In the genomic region with DNA sequence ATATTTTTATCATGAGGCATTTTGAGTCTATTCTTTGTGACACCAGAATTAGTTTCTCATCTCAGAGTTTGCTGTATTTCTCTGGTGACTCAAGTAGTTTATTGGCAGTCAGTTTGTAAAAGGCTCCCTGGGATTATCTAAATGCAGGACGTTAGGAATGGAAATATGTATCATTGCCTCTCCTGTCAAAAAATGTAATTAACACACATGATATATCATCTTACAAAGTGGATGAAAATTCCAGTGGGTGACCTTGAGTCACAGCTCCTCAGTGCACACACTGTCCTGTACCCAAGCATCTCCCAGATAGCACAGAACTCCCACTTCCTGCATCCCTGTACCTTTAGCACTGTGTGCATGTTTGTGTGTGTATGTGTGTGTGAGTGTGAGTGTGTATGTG, we compare ENCODE assay signal across 19 cellular contexts.
DNase-seq lines count a peak whose midpoint lies in the region; ATAC-seq and TF ChIP-seq lines count a peak whose summit lies in the region.
"Had no signal": no experiment of that assay in that cellular context is flagged by ENCODE, and none has a peak within 500 bp of the region (broad histone marks: within the 10 kb centered on the region; RNA-seq: fewer than 3 reads in every experiment).

No MANE protein-coding gene starts in this region.

- no peaks in the 10 kb centered on the region for H3K9me3 ChIP-seq in RWPE2 (ENCODE audit: severe bottlenecking)
- H3K9me3 ChIP-seq in muscle layer of duodenum (ENCODE audit: control insufficient read depth in 1 of 2, low read length in 2 of 2): no peaks in the 10 kb centered on the region
- H3K9me3 ChIP-seq in vagina: no peaks in the 10 kb centered on the region
- H3K9me3 ChIP-seq: transverse colon had no signal

- H3K36me3 ChIP-seq in RWPE2 (ENCODE audit: low read depth): no peaks in the 10 kb centered on the region
- H3K36me3 ChIP-seq in muscle layer of duodenum (ENCODE audit: control insufficient read depth in 1 of 2, insufficient read depth in 2 of 2, low read length in 2 of 2): no peaks in the 10 kb centered on the region
- no peaks in the 10 kb centered on the region for H3K36me3 ChIP-seq in vagina
- H3K36me3 ChIP-seq: transverse colon had no signal

- no peak for TF ChIP-seq POLR2A in vagina (IDR thresholded peaks at IDR 0.05)

- H3K9me3 Mint-ChIP-seq in activated naive CD8-positive, alpha-beta T cell treated with anti-CD3 and anti-CD28 coated beads, Interleukin-2, amount 50 U/mL, for 24 hours: no peaks in the 10 kb centered on the region
- H3K9me3 Mint-ChIP-seq: activated naive CD4-positive, alpha-beta T cell treated with anti-CD3 and anti-CD28 coated beads, Interleukin-2, amount 10 ng/mL, durations not matched to agents 7 days and 5 days had no signal

- H3K36me3 Mint-ChIP-seq in activated naive CD8-positive, alpha-beta T cell treated with anti-CD3 and anti-CD28 coated beads, Interleukin-2, amount 50 U/mL, for 24 hours (ENCODE audit: low read depth): no peaks in the 10 kb centered on the region
- H3K36me3 Mint-ChIP-seq: activated naive CD4-positive, alpha-beta T cell treated with anti-CD3 and anti-CD28 coated beads, Interleukin-2, amount 10 ng/mL, durations not matched to agents 7 days and 5 days had no signal

- H3K27me3 ChIP-seq in RWPE2 (ENCODE audit: insufficient read depth, poor library complexity, severe bottlenecking) (no peaks in the 10 kb centered on the region), muscle layer of duodenum (ENCODE audit: low read depth, low read length) (no peaks in the 10 kb centered on the region), vagina (no peaks in the 10 kb centered on the region)
- H3K27me3 ChIP-seq: transverse colon had no signal

- no peaks in the 10 kb centered on the region for H3K4me1 Mint-ChIP-seq in activated naive CD8-positive, alpha-beta T cell treated with anti-CD3 and anti-CD28 coated beads, Interleukin-2, amount 50 U/mL, for 24 hours
- H3K4me1 Mint-ChIP-seq: activated naive CD4-positive, alpha-beta T cell treated with anti-CD3 and anti-CD28 coated beads, Interleukin-2, amount 10 ng/mL, durations not matched to agents 7 days and 5 days had no signal

- intact Hi-C loops in vagina (cut with DNase I): no loop called here

- DNase-seq in RWPE2 (ENCODE audit: low spot score): no peak
- peak; percentile 46 for DNase-seq in fibroblast of pulmonary artery (ENCODE audit: low read depth)
- DNase-seq in vagina (ENCODE audit: extremely low spot score in 2 of 2): no peak
- no peak for DNase-seq in NCI-H1694 treated with DMSO at 0.1 percent for 48 hours (lab: John Stamatoyannopoulos, UW)
- no peak for DNase-seq in activated naive CD8-positive, alpha-beta T cell treated with anti-CD3 and anti-CD28 coated beads, Interleukin-2, amount 50 U/mL, for 24 hours
- DNase-seq: activated CD4-positive, alpha-beta T cell treated with anti-CD3 and anti-CD28 coated beads for 48 hours; activated naive CD4-positive, alpha-beta T cell treated with anti-CD3 and anti-CD28 coated beads, Interleukin-2, amount 10 ng/mL, durations not matched to agents 7 days and 5 days; C1 segment of cervical spinal cord; DMS 273 treated with DMSO at 0.1 percent for 48 hours; effector memory CD4-positive, alpha-beta T cell; midbrain; NCI-H1048; NCI-H2171; nucleus accumbens; small intestine; transverse colon had no signal

- no peaks in the 10 kb centered on the region for H3K27me3 Mint-ChIP-seq in activated naive CD8-positive, alpha-beta T cell treated with anti-CD3 and anti-CD28 coated beads, Interleukin-2, amount 50 U/mL, for 24 hours
- H3K27me3 Mint-ChIP-seq: activated naive CD4-positive, alpha-beta T cell treated with anti-CD3 and anti-CD28 coated beads, Interleukin-2, amount 10 ng/mL, durations not matched to agents 7 days and 5 days had no signal

- H3K27ac ChIP-seq in RWPE2 (ENCODE audit: poor library complexity, severe bottlenecking) (no peak overlapping the region), muscle layer of duodenum (ENCODE audit: low read length) (peak overlapping the region; percentile 37), vagina (peak overlapping the region; percentile 37)

- H3K4me1 ChIP-seq in RWPE2 (ENCODE audit: insufficient read depth, poor library complexity, severe bottlenecking) (no peaks in the 10 kb centered on the region), muscle layer of duodenum (ENCODE audit: control insufficient read depth in 1 of 2, insufficient read depth in 2 of 2, low read length in 2 of 2) (no peaks in the 10 kb centered on the region), vagina (peaks cover 24% of the 10 kb centered on the region)
- H3K4me1 ChIP-seq: transverse colon had no signal

- no peak overlapping the region for H3K27ac Mint-ChIP-seq in activated naive CD8-positive, alpha-beta T cell treated with anti-CD3 and anti-CD28 coated beads, Interleukin-2, amount 50 U/mL, for 24 hours
- H3K27ac Mint-ChIP-seq: activated naive CD4-positive, alpha-beta T cell treated with anti-CD3 and anti-CD28 coated beads, Interleukin-2, amount 10 ng/mL, durations not matched to agents 7 days and 5 days had no signal

- H3K4me3 ChIP-seq in RWPE2 (ENCODE audit: severe bottlenecking) (no peak overlapping the region), fibroblast of pulmonary artery (replicated peaks; ENCODE audit: low read depth, low read length) (no peak overlapping the region), muscle layer of duodenum (ENCODE audit: low read depth in 1 of 2, low read length in 2 of 2) (no peak overlapping the region), vagina (no peak overlapping the region)
- H3K4me3 ChIP-seq: transverse colon had no signal

- H3K4me3 Mint-ChIP-seq in activated naive CD8-positive, alpha-beta T cell treated with anti-CD3 and anti-CD28 coated beads, Interleukin-2, amount 50 U/mL, for 24 hours: no peak overlapping the region
- H3K4me3 Mint-ChIP-seq: activated naive CD4-positive, alpha-beta T cell treated with anti-CD3 and anti-CD28 coated beads, Interleukin-2, amount 10 ng/mL, durations not matched to agents 7 days and 5 days had no signal

- TF ChIP-seq CTCF in RWPE2 (IDR thresholded peaks at IDR 0.05; ENCODE audit: poor library complexity, severe bottlenecking) (no peak), fibroblast of pulmonary artery (IDR thresholded peaks at IDR 0.05; ENCODE audit: low read length, missing control alignments) (no peak), vagina (IDR thresholded peaks at IDR 0.05) (no peak)

- ATAC-seq in RWPE2 (ENCODE audit: low read depth): 0 out of 3 replicates have a peak, but pooled peaks have one; percentile 42
- ATAC-seq in HG03108 (IDR thresholded peaks at IDR 0.05; ENCODE audit: unreplicated experiment): no peak
- no peak for ATAC-seq in activated naive CD8-positive, alpha-beta T cell treated with anti-CD3 and anti-CD28 coated beads, Interleukin-2, amount 50 U/mL, for 24 hours
- ATAC-seq: Panc1 had no signal
